8 cellular contexts compared by ENCODE assay signal in genomic region chr12:64403708-64404469, GRCh38. TPM values are rescaled to one million over a fixed set of nuclear protein-coding genes. Genes with fewer than 3 reads are reported as not detected.
A peak's percentile ranks its signal among the peaks of the same experiment; 100 is the strongest.
DNase-seq lines count a peak whose midpoint lies in the region; ATAC-seq and TF ChIP-seq lines count a peak whose summit lies in the region.

XPOT (plus strand) TSS chr12:64404392; CDS start chr12:64410036, 5,644 bp downstream.

- H3K4me1 Mint-ChIP-seq in activated CD4-positive, alpha-beta T cell treated with anti-CD3 and anti-CD28 coated beads, Interleukin-2, amount 10 ng/mL, durations not matched to agents 7 days and 5 days, result peaks cover 43% of the 10 kb centered on the region

- peaks cover 3% of the 10 kb centered on the region for H3K36me3 Mint-ChIP-seq in activated CD4-positive, alpha-beta T cell treated with anti-CD3 and anti-CD28 coated beads, Interleukin-2, amount 10 ng/mL, durations not matched to agents 7 days and 5 days (ENCODE audit: low read depth)

- peak; percentile 96 for ATAC-seq in GM19372 (IDR thresholded peaks at IDR 0.05; ENCODE audit: low read depth, unreplicated experiment)
- peak; percentile 95 for ATAC-seq in HG03521 (IDR thresholded peaks at IDR 0.05; ENCODE audit: unreplicated experiment)
- ATAC-seq in left lobe of liver, result peak; percentile 90

- peaks cover 2% of the 10 kb centered on the region for H3K9me3 Mint-ChIP-seq in activated CD4-positive, alpha-beta T cell treated with anti-CD3 and anti-CD28 coated beads, Interleukin-2, amount 10 ng/mL, durations not matched to agents 7 days and 5 days

- CTCF ChIA-PET in activated CD4-positive, alpha-beta T cell treated with anti-CD3 and anti-CD28 coated beads, Interleukin-2, amount 10 ng/mL, durations not matched to agents 7 days and 5 days (lab: Charles Lee), result interaction anchor here (0.5 kb wide), 1 partner anchor 72 kb away, joined by 3 read pairs; no protein-coding TSS in a partner anchor

- peaks cover 1% of the 10 kb centered on the region for H3K27me3 Mint-ChIP-seq in activated CD4-positive, alpha-beta T cell treated with anti-CD3 and anti-CD28 coated beads, Interleukin-2, amount 10 ng/mL, durations not matched to agents 7 days and 5 days

- peak within 1 kb of the TSS; percentile 98 for H3K27ac Mint-ChIP-seq in activated CD4-positive, alpha-beta T cell treated with anti-CD3 and anti-CD28 coated beads, Interleukin-2, amount 10 ng/mL, durations not matched to agents 7 days and 5 days

- H3K4me3 Mint-ChIP-seq in activated CD4-positive, alpha-beta T cell treated with anti-CD3 and anti-CD28 coated beads, Interleukin-2, amount 10 ng/mL, durations not matched to agents 7 days and 5 days, result peak within 1 kb of the TSS; percentile 95

- H3K27ac ChIP-seq in C4-2B, result peak within 1 kb of the TSS; percentile 100

- DNase-seq in NCI-H69 (lab: John Stamatoyannopoulos, UW) (peak; percentile 99), dedifferentiated amniotic fluid mesenchymal stem cell (ENCODE audit: extremely low spot score) (peak; percentile 92), left lobe of liver (ENCODE audit: low spot score) (peak; percentile 96)
- peak; percentile 93 for DNase-seq in activated CD4-positive, alpha-beta T cell treated with anti-CD3 and anti-CD28 coated beads, Interleukin-2, amount 10 ng/mL, durations not matched to agents 7 days and 5 days
- DNase-seq in stimulated activated CD4-positive, alpha-beta T cell treated with anti-CD3 and anti-CD28 coated beads, Interleukin-2, amount 100 ng/mL, for 48 hours, result peak; percentile 84 to 86

- TF ChIP-seq CTCF in C4-2B (conservative IDR thresholded peaks at IDR 0.05), result no peak

- POLR2A ChIA-PET in activated CD4-positive, alpha-beta T cell treated with anti-CD3 and anti-CD28 coated beads, Interleukin-2, amount 10 ng/mL, durations not matched to agents 7 days and 5 days (lab: Charles Lee), result no interaction called here

RNA-seq across cellular contexts. Expression of gene XPOT, which starts in this region (rescaled TPM):
- total RNA-seq in activated CD4-positive, alpha-beta T cell treated with anti-CD3 and anti-CD28 coated beads, Interleukin-2, amount 10 ng/mL, durations not matched to agents 7 days and 5 days, result 10 to 100 TPM; 88.2 to 93.4 TPM
- 29.4 TPM for total RNA-seq in left lobe of liver

Comparison
In these comparisons a context has a peak if more than half of its experiments do, and no peak if none do; other contexts are left out.
1. Peak in every context shown above with its lines: DNase-seq, ATAC-seq and H3K27ac ChIP-seq.